ENCODE assay signal across 25 cellular contexts in the genomic region with DNA sequence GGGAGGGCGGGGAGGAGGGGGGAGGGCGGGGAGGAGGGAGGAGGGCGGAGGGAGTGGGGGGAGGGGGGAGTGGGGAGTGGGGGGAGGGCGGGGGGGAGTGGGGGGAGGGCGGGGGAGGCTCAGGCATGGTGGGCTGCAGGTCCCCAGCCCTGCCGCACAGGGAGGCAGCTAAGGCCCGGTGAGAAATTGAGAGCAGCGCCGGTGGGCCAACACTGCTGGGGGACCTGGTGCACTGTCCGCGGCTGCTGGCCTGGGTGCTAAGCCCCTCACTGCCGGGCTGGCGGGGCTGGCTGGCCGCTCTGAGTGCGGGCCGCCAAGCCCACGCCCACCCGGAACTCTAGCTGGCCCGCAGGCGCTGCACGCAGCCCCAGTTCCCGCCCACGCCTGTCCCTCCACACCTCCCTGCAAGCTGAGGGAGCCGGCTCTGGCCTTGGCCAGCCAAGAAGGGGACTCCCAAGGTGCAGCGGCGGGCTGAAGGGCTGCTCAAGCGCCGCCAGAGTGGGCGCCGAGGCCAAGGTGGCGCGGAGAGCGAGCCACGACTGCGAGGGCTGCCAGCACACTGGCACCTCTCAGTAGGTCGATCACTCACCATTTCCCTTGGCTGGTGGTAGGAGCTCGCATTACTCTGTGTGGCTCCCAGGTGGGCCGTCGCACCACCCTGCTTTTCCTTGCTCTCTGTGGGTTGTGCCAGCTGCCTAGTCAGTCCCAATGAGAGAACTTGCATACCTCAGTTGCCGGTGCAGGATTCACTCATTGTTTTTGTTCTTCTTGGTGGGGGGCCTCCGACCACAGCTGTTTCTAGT.
"Had no signal": no experiment of that assay in that cellular context is flagged by ENCODE, and none has a peak within 500 bp of the region (broad histone marks: within the 10 kb centered on the region; RNA-seq: fewer than 3 reads in every experiment).

No MANE protein-coding gene starts in this region.

- H3K4me3 Mint-ChIP-seq: mesothelial cell of epicardium; naive B cell; natural killer cell treated with Interleukin-12 subunit alpha and Interleukin-12 subunit beta and Interleukin-15 and Interleukin-18, amount 100 ng/mL, for 72 hours; neural crest cell; stimulated activated naive B cell treated with anti-CD40 and anti-IgM and Interleukin-4, amounts not matched to agents 10 μg/mL and 1 μg/mL and 100 μg/mL, for 72 hours; type B pancreatic cell had no signal

- H3K27ac ChIP-seq: coronary artery, esophagus squamous epithelium, prostate gland, right atrium auricular region, sigmoid colon, stomach, tibial artery had no signal

- H3K4me1 Mint-ChIP-seq: mesothelial cell of epicardium; naive B cell; stimulated activated naive B cell treated with anti-CD40 and anti-IgM and Interleukin-4, amounts not matched to agents 10 μg/mL and 1 μg/mL and 100 μg/mL, for 72 hours had no signal

- ATAC-seq: left lobe of liver; mucosa of descending colon; natural killer cell treated with Interleukin-12 subunit alpha and Interleukin-12 subunit beta and Interleukin-15 and Interleukin-18, amount 100 ng/mL, for 72 hours; stimulated activated naive B cell treated with anti-CD40 and anti-IgM and Interleukin-4, amounts not matched to agents 10 μg/mL and 1 μg/mL and 100 μg/mL, for 72 hours had no signal

- H3K9me3 Mint-ChIP-seq: type B pancreatic cell had no signal

- DNase-seq: dermis blood vessel endothelial cell; effector memory CD4-positive, alpha-beta T cell; erythroblast; esophagus squamous epithelium; foreskin melanocyte; glutamatergic neuron; hypothalamus; kidney; mesenchymal stem cell; mucosa of descending colon; naive B cell; sigmoid colon; stimulated activated CD4-positive, alpha-beta T cell treated with anti-CD3 and anti-CD28 coated beads, Interleukin-4, amount 100 ng/mL, for 4 hours; stimulated activated naive B cell treated with anti-CD40 and anti-IgM and Interleukin-4, amounts not matched to agents 10 μg/mL and 1 μg/mL and 100 μg/mL, for 72 hours; stomach; tibial artery had no signal

- H3K27me3 ChIP-seq: esophagus squamous epithelium, right atrium auricular region, sigmoid colon, stomach, tibial artery had no signal

- H3K4me3 ChIP-seq: coronary artery, esophagus squamous epithelium, mucosa of descending colon, prostate gland, right atrium auricular region, sigmoid colon, stomach, tibial artery had no signal

- H3K27me3 Mint-ChIP-seq: naive B cell; natural killer cell treated with Interleukin-12 subunit alpha and Interleukin-12 subunit beta and Interleukin-15 and Interleukin-18, amount 100 ng/mL, for 72 hours; stimulated activated naive B cell treated with anti-CD40 and anti-IgM and Interleukin-4, amounts not matched to agents 10 μg/mL and 1 μg/mL and 100 μg/mL, for 72 hours; type B pancreatic cell had no signal

- H3K27ac Mint-ChIP-seq: mesothelial cell of epicardium; natural killer cell treated with Interleukin-12 subunit alpha and Interleukin-12 subunit beta and Interleukin-15 and Interleukin-18, amount 100 ng/mL, for 72 hours; stimulated activated naive B cell treated with anti-CD40 and anti-IgM and Interleukin-4, amounts not matched to agents 10 μg/mL and 1 μg/mL and 100 μg/mL, for 72 hours; type B pancreatic cell had no signal

- H3K9me3 ChIP-seq: esophagus squamous epithelium, mucosa of descending colon, prostate gland, right atrium auricular region, sigmoid colon, stomach, tibial artery had no signal

- H3K36me3 ChIP-seq: prostate gland, right atrium auricular region, sigmoid colon had no signal

- H3K4me1 ChIP-seq: esophagus squamous epithelium, prostate gland, right atrium auricular region, sigmoid colon, stomach, tibial artery had no signal

- FAIRE-seq: endometrium, kidney had no signal
